9 cellular contexts compared by ENCODE assay signal in the genomic region with DNA sequence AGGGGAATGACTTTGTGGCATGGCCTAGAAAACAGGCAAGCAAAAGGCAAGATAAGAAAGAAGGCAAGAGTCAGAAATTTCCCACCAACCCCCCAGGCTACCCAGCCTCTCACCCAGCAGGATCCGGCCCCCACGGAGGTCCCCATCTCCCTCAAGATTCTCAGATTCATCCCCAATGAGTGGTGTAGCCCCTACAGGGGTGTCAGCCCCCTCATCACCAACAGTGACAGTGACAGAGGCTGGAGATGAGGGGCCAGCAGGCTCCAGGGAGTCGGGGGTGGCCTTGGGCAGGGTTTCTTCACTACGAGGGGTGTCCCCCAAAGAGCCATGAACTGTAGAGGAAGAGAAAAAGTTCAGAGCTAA. TPM values are rescaled to one million over a fixed set of nuclear protein-coding genes. Genes with fewer than 3 reads are reported as not detected.
DNase-seq lines count a peak whose midpoint lies in the region; ATAC-seq, FAIRE-seq and TF ChIP-seq lines count a peak whose summit lies in the region.
"Had no signal": no experiment of that assay in that cellular context is flagged by ENCODE, and none has a peak within 500 bp of the region (broad histone marks: within the 10 kb centered on the region; RNA-seq: fewer than 3 reads in every experiment).

No MANE protein-coding gene starts in this region.

- peaks cover 20% of the 10 kb centered on the region for H3K4me1 ChIP-seq in astrocyte (ENCODE audit: insufficient read depth, low read length)
- peaks cover 0 to 37% (median 33%) of the 10 kb centered on the region in 4 donors for H3K4me1 ChIP-seq in tibial artery

- H3K27ac Mint-ChIP-seq in activated T-cell treated with anti-CD3 and anti-CD28 coated beads, Interleukin-2, amount 50 U/mL, for 24 hours, result peak overlapping the region; percentile 89
- H3K27ac Mint-ChIP-seq in astrocyte (ENCODE audit: unreplicated experiment), result no peak overlapping the region

- H3K4me3 Mint-ChIP-seq in activated T-cell treated with anti-CD3 and anti-CD28 coated beads, Interleukin-2, amount 50 U/mL, for 24 hours, result peak overlapping the region; percentile 83
- peak overlapping the region; percentile 87 for H3K4me3 Mint-ChIP-seq in astrocyte (ENCODE audit: unreplicated experiment)

- H3K27ac ChIP-seq in astrocyte (ENCODE audit: low read depth, low read length), result no peak overlapping the region
- peak overlapping the region; percentile 88 for H3K27ac ChIP-seq in tibial artery

- peaks cover 8% of the 10 kb centered on the region for H3K36me3 ChIP-seq in astrocyte (ENCODE audit: insufficient read depth, low read length)
- peaks cover 17 to 45% (median 28%) of the 10 kb centered on the region in 3 donors for H3K36me3 ChIP-seq in tibial artery

- H2AFZ ChIP-seq in astrocyte (ENCODE audit: low read depth, low read length), result peak overlapping the region; percentile 54

- WGBS in lower leg skin, 2 donors, result 30 to 76% methylated on average over 3 to 4 of the region's 4 CpGs

- peak overlapping the region; percentile 77 for H3K9ac ChIP-seq in astrocyte (ENCODE audit: low read length)

- H3K9me3 Mint-ChIP-seq in activated T-cell treated with anti-CD3 and anti-CD28 coated beads, Interleukin-2, amount 50 U/mL, for 24 hours, result no peaks in the 10 kb centered on the region
- H3K9me3 Mint-ChIP-seq in astrocyte (ENCODE audit: unreplicated experiment), result no peaks in the 10 kb centered on the region

- peak overlapping the region; percentile 98 for H3K4me2 ChIP-seq in astrocyte (ENCODE audit: low read length)

- no peak for TF ChIP-seq CTCF in astrocyte (IDR thresholded peaks at IDR 0.05; ENCODE audit: insufficient read depth, low read depth, low read length)
- TF ChIP-seq CTCF in lower leg skin (IDR thresholded peaks at IDR 0.05), result no peak
- no peak for TF ChIP-seq CTCF in tibial artery (IDR thresholded peaks at IDR 0.05)

- H3K27me3 ChIP-seq in astrocyte (ENCODE audit: insufficient read depth, low read length) (no peaks in the 10 kb centered on the region), tibial artery (no peaks in the 10 kb centered on the region)

- H3K4me1 Mint-ChIP-seq in activated T-cell treated with anti-CD3 and anti-CD28 coated beads, Interleukin-2, amount 50 U/mL, for 24 hours (ENCODE audit: low read depth), result peaks cover 34% of the 10 kb centered on the region
- H3K4me1 Mint-ChIP-seq in astrocyte (ENCODE audit: low read depth, unreplicated experiment), result peaks cover 11% of the 10 kb centered on the region

- no peak for DNase-seq in activated T-cell treated with anti-CD3 and anti-CD28 coated beads, Interleukin-2, amount 50 U/mL, for 24 hours
- no peak for DNase-seq in activated T-cell treated with anti-CD3 and anti-CD28 coated beads, Interleukin-2, amount 50 U/mL, for 48 hours
- DNase-seq in astrocyte (ENCODE audit: low read depth) (no peak), lower leg skin (ENCODE audit: low spot score in 2 of 2) (no peak), tibial artery (no peak), cortex of kidney (lab: John Stamatoyannopoulos, UW) (no peak), NCI-H510A treated with DMSO at 0.1 percent for 48 hours (lab: John Stamatoyannopoulos, UW) (no peak)
- DNase-seq: DMS 273 treated with DMSO at 0.1 percent for 48 hours had no signal

- no peak for TF ChIP-seq POLR2A in lower leg skin (IDR thresholded peaks at IDR 0.05)

- FAIRE-seq in astrocyte (lab: Jason Lieb, UNC), result no peak

- peaks cover 14% of the 10 kb centered on the region for H3K79me2 ChIP-seq in astrocyte (ENCODE audit: insufficient read depth, low read length)

- H3K36me3 Mint-ChIP-seq in activated T-cell treated with anti-CD3 and anti-CD28 coated beads, Interleukin-2, amount 50 U/mL, for 24 hours (ENCODE audit: low read depth), result peaks cover 64% of the 10 kb centered on the region
- H3K36me3 Mint-ChIP-seq in astrocyte (ENCODE audit: low read depth, unreplicated experiment), result peaks cover 7% of the 10 kb centered on the region

- H3K9me3 ChIP-seq in astrocyte (ENCODE audit: insufficient read depth, low read depth, low read length) (no peaks in the 10 kb centered on the region), tibial artery (no peaks in the 10 kb centered on the region)

- peaks cover 4% of the 10 kb centered on the region for H4K20me1 ChIP-seq in astrocyte (ENCODE audit: insufficient read depth, low read length)

- peak overlapping the region; percentile 79 for H3K4me3 ChIP-seq in astrocyte (ENCODE audit: insufficient read depth, low read depth, low read length)
- peak overlapping the region; percentile 88 for H3K4me3 ChIP-seq in lower leg skin (ENCODE audit: low read depth, poor library complexity, severe bottlenecking)
- H3K4me3 ChIP-seq in tibial artery, result peak overlapping the region; percentile 87 to 97

- H3K27me3 Mint-ChIP-seq in activated T-cell treated with anti-CD3 and anti-CD28 coated beads, Interleukin-2, amount 50 U/mL, for 24 hours, result no peaks in the 10 kb centered on the region
- H3K27me3 Mint-ChIP-seq in astrocyte (ENCODE audit: low read depth, unreplicated experiment), result no peaks in the 10 kb centered on the region

- ATAC-seq in GM21737 (IDR thresholded peaks at IDR 0.05; ENCODE audit: unreplicated experiment), result no peak

- intact Hi-C loops in lower leg skin (cut with DNase I; ENCODE audit: low total_unique reads), result no loop called here
- intact Hi-C loops in tibial artery (cut with DNase I; ENCODE audit: low total_unique reads), result no loop called here

RNA-seq across cellular contexts. Expression of gene EHMT2, which starts 1.0 kb away (rescaled TPM):
- total RNA-seq in astrocyte (32.6 and 35.8 TPM in 2 replicates), lower leg skin (10 to 100 TPM; 25.5 to 39.3 (median 33.6) TPM)

RNA-seq across cellular contexts. Expression of gene ZBTB12, which starts 5.4 kb away (rescaled TPM):
- 3.7 and 4.6 TPM in 2 replicates for total RNA-seq in astrocyte
- total RNA-seq in lower leg skin, result 1 to 10 TPM in 1 of 4 donors, under 1 TPM in 3; 0.25 to 1.6 (median 0.77) TPM

RNA-seq across cellular contexts. Expression of gene SLC44A4, which starts 17.7 kb away (rescaled TPM):
- total RNA-seq in astrocyte, result 0.23 and 0.29 TPM in 2 replicates
- total RNA-seq in lower leg skin, result 1 to 10 TPM; 1.6 to 5.2 (median 3.2) TPM

RNA-seq across cellular contexts. Expression of gene C2, which starts 31.0 kb away (rescaled TPM):
- total RNA-seq in astrocyte, result 0.20 and 0.43 TPM in 2 replicates
- 1 to 10 TPM; 4.9 to 7.7 (median 6.7) TPM for total RNA-seq in lower leg skin

RNA-seq across cellular contexts. Expression of gene NEU1, which starts 33.9 kb away (rescaled TPM):
- total RNA-seq in astrocyte, result 45.0 and 47.3 TPM in 2 replicates
- total RNA-seq in lower leg skin, result 10 to 100 TPM; 29.1 to 47.6 (median 39.6) TPM
